In genomic region chr3:193775421-193776077, GRCh38 we compare ENCODE assay signal across 26 cellular contexts.
DNase-seq lines count a peak whose midpoint lies in the region; TF ChIP-seq lines count a peak whose summit lies in the region.
"Had no signal": no experiment of that assay in that cellular context is flagged by ENCODE, and none has a peak within 500 bp of the region (broad histone marks: within the 10 kb centered on the region; RNA-seq: fewer than 3 reads in every experiment).

No MANE protein-coding gene starts in this region.

- peak overlapping the region; percentile 60 for H2AK5ac ChIP-seq in mesenchymal stem cell (ENCODE audit: low read length, severe bottlenecking)

- no peak for TF ChIP-seq CTCF in colonic mucosa (IDR thresholded peaks at IDR 0.05)

- no peaks in the 10 kb centered on the region for H3K79me1 ChIP-seq in mesenchymal stem cell (replicated peaks; ENCODE audit: low read length, poor library complexity, severe bottlenecking)

- H2BK12ac ChIP-seq in mesenchymal stem cell (ENCODE audit: low read length in 2 of 2), result no peak overlapping the region

- H3K4ac ChIP-seq in mesenchymal stem cell (ENCODE audit: low read depth in 1 of 2, low read length in 2 of 2), result no peak overlapping the region

- no peak overlapping the region for H3K4me2 ChIP-seq in mesenchymal stem cell (ENCODE audit: low read length, poor library complexity, severe bottlenecking)

- no peak overlapping the region for H2BK5ac ChIP-seq in mesenchymal stem cell (ENCODE audit: low read depth, low read length, poor library complexity, severe bottlenecking)

- H3K27me3 ChIP-seq in colonic mucosa (no peaks in the 10 kb centered on the region), mesenchymal stem cell (ENCODE audit: control insufficient read depth in 1 of 2, insufficient read depth in 1 of 2, low read length in 2 of 2) (peaks cover 52 to 55% of the 10 kb centered on the region in 2 experiments)
- no peaks in the 10 kb centered on the region for H3K27me3 ChIP-seq in effector memory CD4-positive, alpha-beta T cell (replicated peaks; ENCODE audit: control insufficient read depth, insufficient read depth, low read length, poor library complexity, severe bottlenecking)
- H3K27me3 ChIP-seq: ascending aorta, transverse colon had no signal

- no peak overlapping the region for H2AFZ ChIP-seq in mesenchymal stem cell (ENCODE audit: low read depth, low read length)

- no peak overlapping the region for H4K91ac ChIP-seq in mesenchymal stem cell (ENCODE audit: low read length)

- intact Hi-C loops in colonic mucosa (cut with DNase I), result loop anchor here (10.0 kb wide), 1 partner anchor 111 kb away; no protein-coding TSS in a partner anchor

- 46% methylated on average over 10 of the region's 11 CpGs for WGBS in mesenchymal stem cell

- DNase-seq in NCI-H2227 (lab: John Stamatoyannopoulos, UW; ENCODE audit: unreplicated experiment), result peak; percentile 3
- DNase-seq in NCI-H2227 treated with DMSO at 0.1 percent for 48 hours (lab: John Stamatoyannopoulos, UW), result no peak
- peak; percentile 16 for DNase-seq in colonic mucosa
- DNase-seq in mesenchymal stem cell, result no peak
- DNase-seq in Kasumi-1 (lab: John Stamatoyannopoulos, UW), result no peak
- DNase-seq in SK-N-DZ (ENCODE audit: low spot score), result no peak
- DNase-seq in effector memory CD4-positive, alpha-beta T cell, result no peak
- no peak for DNase-seq in kidney tubule cell (ENCODE audit: low spot score)
- DNase-seq: activated CD4-positive, alpha-beta T cell treated with anti-CD3 and anti-CD28 coated beads, Interleukin-2, amount 10 ng/mL, durations not matched to agents 7 days and 5 days; activated T-cell treated with anti-CD3 and anti-CD28 coated beads, Interleukin-2, amount 50 U/mL, for 4 hours; C1 segment of cervical spinal cord; cortex of kidney; effector memory CD8-positive, alpha-beta T cell; erythroblast; kidney; NCI-H1092 treated with DMSO at 0.1 percent for 48 hours; NCI-H187; occipital lobe; psoas muscle; SIG-M5; stimulated activated CD4-positive, alpha-beta T cell treated with anti-CD3 and anti-CD28 coated beads, Interleukin-15, amount 100 ng/mL, for 24 hours; stimulated activated CD4-positive, alpha-beta T cell treated with anti-CD3 and anti-CD28 coated beads, Interleukin-4, amount 100 ng/mL, for 4 hours; SW 1271; transverse colon had no signal

- H3K14ac ChIP-seq in mesenchymal stem cell (ENCODE audit: low read length in 2 of 2), result no peak overlapping the region

- H4K8ac ChIP-seq in mesenchymal stem cell (ENCODE audit: low read length), result no peak overlapping the region

- no peaks in the 10 kb centered on the region for H3K4me1 ChIP-seq in colonic mucosa
- H3K4me1 ChIP-seq in mesenchymal stem cell (ENCODE audit: control insufficient read depth, insufficient read depth, low read depth, low read length), result peaks cover 25% of the 10 kb centered on the region
- H3K4me1 ChIP-seq in effector memory CD4-positive, alpha-beta T cell (ENCODE audit: control insufficient read depth, insufficient read depth, low read length, poor library complexity, severe bottlenecking), result no peaks in the 10 kb centered on the region
- H3K4me1 ChIP-seq: ascending aorta, psoas muscle had no signal

- no peak overlapping the region for H3K9ac ChIP-seq in colonic mucosa (ENCODE audit: low read depth in 2 of 2, low read length in 2 of 2)
- H3K9ac ChIP-seq in mesenchymal stem cell (ENCODE audit: low read length), result no peak overlapping the region

- no peak overlapping the region for H2BK15ac ChIP-seq in mesenchymal stem cell (ENCODE audit: low read depth, poor library complexity, severe bottlenecking)

- no peak overlapping the region for H3K23ac ChIP-seq in mesenchymal stem cell (ENCODE audit: low read length in 2 of 2)

- H3K9me3 ChIP-seq in colonic mucosa, result no peaks in the 10 kb centered on the region
- H3K9me3 ChIP-seq in mesenchymal stem cell (ENCODE audit: control insufficient read depth, low read length), result no peaks in the 10 kb centered on the region
- no peaks in the 10 kb centered on the region for H3K9me3 ChIP-seq in effector memory CD4-positive, alpha-beta T cell (ENCODE audit: control insufficient read depth, low read length)
- H3K9me3 ChIP-seq: ascending aorta, psoas muscle, transverse colon had no signal

- peak overlapping the region; percentile 42 for H2BK120ac ChIP-seq in mesenchymal stem cell (ENCODE audit: low read depth, low read length)

- H3K4me3 ChIP-seq in colonic mucosa (no peak overlapping the region), mesenchymal stem cell (ENCODE audit: insufficient read depth in 1 of 2, low read depth in 1 of 2, low read length in 2 of 2) (no peak overlapping the region)
- H3K4me3 ChIP-seq in effector memory CD4-positive, alpha-beta T cell (ENCODE audit: insufficient read depth, low read depth, low read length, poor library complexity, severe bottlenecking), result no peak overlapping the region
- H3K4me3 ChIP-seq: ascending aorta, psoas muscle, transverse colon had no signal

- no peaks in the 10 kb centered on the region for H3K36me3 ChIP-seq in colonic mucosa
- H3K36me3 ChIP-seq in mesenchymal stem cell (ENCODE audit: control insufficient read depth in 1 of 2, insufficient read depth in 2 of 2, low read depth in 1 of 2, low read length in 2 of 2), result no peaks in the 10 kb centered on the region
- H3K36me3 ChIP-seq in effector memory CD4-positive, alpha-beta T cell (ENCODE audit: control insufficient read depth, insufficient read depth, low read length), result no peaks in the 10 kb centered on the region
- H3K36me3 ChIP-seq: ascending aorta, transverse colon had no signal

- no peak overlapping the region for H3K18ac ChIP-seq in mesenchymal stem cell (ENCODE audit: low read depth in 1 of 2, low read length in 2 of 2)

- H3K27ac ChIP-seq in colonic mucosa (no peak overlapping the region), mesenchymal stem cell (ENCODE audit: low read length, poor library complexity, severe bottlenecking) (no peak overlapping the region)
- H3K27ac ChIP-seq in effector memory CD4-positive, alpha-beta T cell (ENCODE audit: insufficient read depth, low read length, poor library complexity, severe bottlenecking), result no peak overlapping the region
- H3K27ac ChIP-seq: 22Rv1, ascending aorta, psoas muscle, transverse colon had no signal

Comparison
In these comparisons a context has a peak if more than half of its experiments do, and no peak if none do; other contexts are left out.
1. DNase-seq: peak in NCI-H2227 (single experiment) and colonic mucosa (single experiment); none in NCI-H2227 treated with DMSO at 0.1 percent for 48 hours (single experiment), mesenchymal stem cell (single experiment), Kasumi-1 (0 of 2), SK-N-DZ (single experiment), effector memory CD4-positive, alpha-beta T cell (0 of 3) and kidney tubule cell (single experiment).